In the genomic region with DNA sequence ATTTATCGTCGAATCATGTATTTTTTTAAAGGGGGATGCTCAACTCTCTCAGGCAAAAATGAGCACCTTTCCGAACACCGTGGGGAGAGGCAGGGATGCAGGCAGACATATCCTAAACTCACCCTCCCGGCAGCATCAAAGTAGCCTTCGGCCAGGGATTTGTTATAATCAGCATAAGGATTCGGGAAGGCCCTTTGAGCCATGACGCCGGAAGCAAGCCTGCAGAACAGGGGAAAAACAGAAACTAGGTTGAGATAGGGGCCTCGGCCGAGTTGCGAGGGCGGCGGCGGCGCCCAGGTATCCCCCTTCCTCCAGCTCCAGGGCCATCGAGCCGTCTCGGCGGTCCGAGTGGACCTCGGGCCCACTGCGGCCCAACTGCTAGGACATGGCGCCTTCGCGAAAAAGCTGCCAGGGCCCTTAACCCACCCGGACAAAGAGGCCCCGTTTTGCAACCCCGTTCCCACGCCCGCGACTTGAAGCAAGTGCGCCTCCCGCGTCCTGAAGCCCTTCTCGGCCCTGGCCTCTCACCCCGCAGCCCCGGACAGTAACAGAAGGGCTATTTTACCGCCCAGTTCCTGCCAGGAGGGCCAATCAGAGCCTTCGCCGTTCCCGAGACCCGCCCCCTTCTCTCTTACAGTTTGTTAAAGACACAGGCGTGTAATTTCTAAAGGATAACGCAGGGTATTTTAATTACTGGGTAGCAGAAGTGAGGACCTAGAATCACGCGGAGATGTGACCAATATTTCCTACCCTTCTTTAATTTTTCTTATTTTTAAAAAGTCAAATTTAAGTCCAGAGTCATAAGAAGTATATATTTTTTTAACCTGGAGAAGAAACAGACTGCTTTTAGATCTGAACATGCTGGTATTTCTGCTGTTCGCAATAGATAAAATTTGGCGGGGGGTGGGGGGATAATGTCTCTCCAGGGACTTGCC, we compare ENCODE assay signal across 8 cellular contexts. TPM values are rescaled to one million over a fixed set of nuclear protein-coding genes. Genes with fewer than 3 reads are reported as not detected.
DNase-seq lines count a peak whose midpoint lies in the region; ATAC-seq and TF ChIP-seq lines count a peak whose summit lies in the region.

A gene with protein sequence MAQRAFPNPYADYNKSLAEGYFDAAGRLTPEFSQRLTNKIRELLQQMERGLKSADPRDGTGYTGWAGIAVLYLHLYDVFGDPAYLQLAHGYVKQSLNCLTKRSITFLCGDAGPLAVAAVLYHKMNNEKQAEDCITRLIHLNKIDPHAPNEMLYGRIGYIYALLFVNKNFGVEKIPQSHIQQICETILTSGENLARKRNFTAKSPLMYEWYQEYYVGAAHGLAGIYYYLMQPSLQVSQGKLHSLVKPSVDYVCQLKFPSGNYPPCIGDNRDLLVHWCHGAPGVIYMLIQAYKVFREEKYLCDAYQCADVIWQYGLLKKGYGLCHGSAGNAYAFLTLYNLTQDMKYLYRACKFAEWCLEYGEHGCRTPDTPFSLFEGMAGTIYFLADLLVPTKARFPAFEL (minus strand): TSS at position 566 of the 935 bp plus-strand sequence. CDS start 363 bp downstream, at position 203.

- DNase-seq in AG04449 (ENCODE audit: low read depth, low spot score), result peak; percentile 31
- DNase-seq in NCI-H2227 treated with DMSO at 0.1 percent for 48 hours (lab: John Stamatoyannopoulos, UW), result peak; percentile 87
- DNase-seq in activated B cell treated with CpG ODN at 0.5 μM for 24 hours, result peak; percentile 70
- DNase-seq in caudate nucleus (lab: John Stamatoyannopoulos, UW), result peak; percentile 20 to 97 (median 90)
- peak; percentile 84 to 86 (median 85) for DNase-seq in immature natural killer cell
- peak; percentile 74 for DNase-seq in smooth muscle cell of the brain vasculature (ENCODE audit: low read depth, low spot score)

- CTCF ChIA-PET in AG04449 (lab: Yijun Ruan, JAX) (interaction anchor here (1.5 to 2.4 kb wide), 2 partner anchors 20 to 26 kb away, joined by 3 to 7 read pairs; no protein-coding TSS in a partner anchor), activated B cell treated with CpG ODN at 0.5 μM for 24 hours (lab: Charles Lee) (interaction anchor here (0.6 to 1.7 kb wide), 3 partner anchors 26 to 245 kb away, joined by 3 to 8 read pairs (median 3); no protein-coding TSS in a partner anchor)

- H3K9me3 Mint-ChIP-seq in activated B cell treated with CpG ODN at 0.5 μM for 24 hours, result no peaks in the 10 kb centered on the region
- H3K9me3 Mint-ChIP-seq in immature natural killer cell, result peaks cover 0 to 1% (median 0%) of the 10 kb centered on the region in 6 donors

- H3K36me3 Mint-ChIP-seq in activated B cell treated with CpG ODN at 0.5 μM for 24 hours (ENCODE audit: low read depth), result peaks cover 21% of the 10 kb centered on the region
- peaks cover 3 to 13% (median 4%) of the 10 kb centered on the region in 3 donors for H3K36me3 Mint-ChIP-seq in immature natural killer cell

- ATAC-seq in GM18873 (IDR thresholded peaks at IDR 0.05; ENCODE audit: low FRiP score, unreplicated experiment) (peak; percentile 100), HG03139 (IDR thresholded peaks at IDR 0.05; ENCODE audit: unreplicated experiment) (peak; percentile 100), activated B cell treated with CpG ODN at 0.5 μM for 24 hours (ENCODE audit: low read depth) (peak; percentile 100)

- POLR2A ChIA-PET in AG04449 (lab: Yijun Ruan, JAX) (interaction anchor here (0.5 kb wide), 1 partner anchor 10 kb away, joined by 3 read pairs; no protein-coding TSS in a partner anchor), activated B cell treated with CpG ODN at 0.5 μM for 24 hours (lab: Charles Lee) (interaction anchor here (0.6 to 3.3 kb wide), 3 partner anchors 14 to 953 kb away, joined by 3 to 13 read pairs (median 3); no protein-coding TSS in a partner anchor)

- H3K27ac Mint-ChIP-seq in activated B cell treated with CpG ODN at 0.5 μM for 24 hours, result peak within 1 kb of the TSS; percentile 98
- H3K27ac Mint-ChIP-seq in immature natural killer cell, result peak within 1 kb of the TSS; percentile 92 to 98 (median 96)

- TF ChIP-seq CTCF in AG04449 (IDR thresholded peaks at IDR 0.05; ENCODE audit: insufficient read depth, low read length, missing control alignments) (no peak), activated B cell treated with CpG ODN at 0.5 μM for 24 hours (IDR thresholded peaks at IDR 0.05) (no peak)

- H3K4me1 Mint-ChIP-seq in activated B cell treated with CpG ODN at 0.5 μM for 24 hours (peaks cover 31% of the 10 kb centered on the region), immature natural killer cell (peaks cover 38 to 59% of the 10 kb centered on the region in 2 donors)

- H3K27me3 Mint-ChIP-seq in activated B cell treated with CpG ODN at 0.5 μM for 24 hours (no peaks in the 10 kb centered on the region), immature natural killer cell (ENCODE audit: low read depth in 3 of 3) (peaks cover 0 to 5% (median 4%) of the 10 kb centered on the region in 3 donors)

- intact Hi-C loops in activated B cell treated with CpG ODN at 0.5 μM for 24 hours (cut with micrococcal nuclease), result loop anchor here (1.0 to 10.0 kb wide), 7 partner anchors 15 to 1052 kb away; partner anchors contain the start of genes MAP2 and RPE

- H3K4me3 ChIP-seq in AG04449 (ENCODE audit: low read depth, low read length), result peak within 1 kb of the TSS; percentile 78

- peak within 1 kb of the TSS; percentile 99 for H3K4me3 Mint-ChIP-seq in activated B cell treated with CpG ODN at 0.5 μM for 24 hours
- peak within 1 kb of the TSS; percentile 93 to 99 (median 97) for H3K4me3 Mint-ChIP-seq in immature natural killer cell

- peak within 1 kb of the TSS; percentile 81 for H3K27ac ChIP-seq in caudate nucleus (ENCODE audit: low read depth, low read length)

RNA-seq across cellular contexts. Expression of the gene that starts here (rescaled TPM):
- 30.4 and 30.8 TPM in 2 replicates for total RNA-seq in activated B cell treated with CpG ODN at 0.5 μM for 24 hours
- 10 to 100 TPM; 20.4 to 28.7 (median 26.6) TPM for polyA plus RNA-seq in immature natural killer cell

Comparison
In these comparisons a context has a peak if more than half of its experiments do, and no peak if none do; other contexts are left out.
1. Peak in every context shown above with its lines: DNase-seq, ATAC-seq, H3K4me3 ChIP-seq and H3K27ac ChIP-seq.
2. DNase-seq: peak in every context shown above with its lines; median percentile 90 in caudate nucleus; 87 in NCI-H2227 treated with DMSO at 0.1 percent for 48 hours; 85 in immature natural killer cell; 74 in smooth muscle cell of the brain vasculature; 70 in activated B cell treated with CpG ODN at 0.5 μM for 24 hours; 31 in AG04449.